ENCODE assay signal across 1 cellular context in genomic region chr9:93035821-93036351, GRCh38.
TF ChIP-seq lines count a peak whose summit lies in the region.

No MANE protein-coding gene starts in this region.

TF ChIP-seq in HepG2, 621 proteins besides CTCF, POLR2A, EP300 and RAD21 (continued from another document):
- TF ChIP-seq FOXA1 (IDR thresholded peaks at IDR 0.05) (no peak), FOXA1 (CRISPR knock-in tag; IDR thresholded peaks at IDR 0.05) (peak; percentile 45; the same call in 1 of the 2 replicates), ZNF674 (CRISPR knock-in tag; IDR thresholded peaks at IDR 0.05; ENCODE audit: low read depth) (no peak), KLF9 (CRISPR knock-in tag; IDR thresholded peaks at IDR 0.05; ENCODE audit: low read depth) (no peak), HOXA7 (CRISPR knock-in tag; IDR thresholded peaks at IDR 0.05) (no peak), ZNF138 (CRISPR knock-in tag; IDR thresholded peaks at IDR 0.05; ENCODE audit: low read depth) (no peak), TSC22D2 (CRISPR knock-in tag; IDR thresholded peaks at IDR 0.05; ENCODE audit: borderline replicate concordance) (no peak), HNRNPLL (IDR thresholded peaks at IDR 0.05; ENCODE audit: low read depth, low read length, poor library complexity, severe bottlenecking) (no peak), ZNF256 (CRISPR knock-in tag; conservative IDR thresholded peaks at IDR 0.05) (no peak), PCBP2 (optimal IDR thresholded peaks at IDR 0.05; ENCODE audit: low read depth, low read length, poor library complexity, severe bottlenecking) (no peak), GTF2F1 (IDR thresholded peaks at IDR 0.05; ENCODE audit: low read length) (no peak), STAG1 (CRISPR knock-in tag; IDR thresholded peaks at IDR 0.05) (0 out of 2 replicates have a peak, but pooled peaks have one; percentile 16), ZBTB2 (CRISPR knock-in tag; IDR thresholded peaks at IDR 0.05; ENCODE audit: low read depth) (no peak), MTF1 (CRISPR knock-in tag; IDR thresholded peaks at IDR 0.05) (no peak)
